8 cellular contexts compared by ENCODE assay signal in genomic region chrX:54921427-54922021, GRCh38. TPM values are rescaled to one million over a fixed set of nuclear protein-coding genes. Genes with fewer than 3 reads are reported as not detected.
DNase-seq lines count a peak whose midpoint lies in the region; ATAC-seq, FAIRE-seq and TF ChIP-seq lines count a peak whose summit lies in the region.

No MANE protein-coding gene starts in this region.

- DNase-seq in GM13976 (ENCODE audit: low spot score) (peak; percentile 66), T-helper 2 cell (peak in 3 of 5 experiments; percentile 21 to 46 (median 30)), iPS-NIHi11 (ENCODE audit: low spot score) (peak; percentile 80), GM12892 (ENCODE audit: insufficient read length) (no peak)

- H3K27ac ChIP-seq in HUES64 (ENCODE audit: low read depth, low read length) (no peak overlapping the region), skeletal muscle tissue (ENCODE audit: low read depth, low read length) (peak overlapping the region; percentile 13)

- H3K36me3 ChIP-seq in HUES64 (ENCODE audit: insufficient read depth, low read length) (peaks cover 41% of the 10 kb centered on the region), skeletal muscle tissue (ENCODE audit: control insufficient read depth in 3 of 3, insufficient read depth in 3 of 3, low read length in 3 of 3) (no peaks in the 10 kb centered on the region)

- H3K9ac ChIP-seq in HUES64 (ENCODE audit: low read depth, low read length) = peak overlapping the region; percentile 71
- peak overlapping the region; percentile 42 to 65 (median 54) for H3K9ac ChIP-seq in skeletal muscle tissue (ENCODE audit: low read depth in 1 of 3, low read length in 3 of 3)

- H3K36me3 Mint-ChIP-seq in brain = peaks cover 22% of the 10 kb centered on the region

- 0 out of 2 replicates have a peak, but pooled peaks cover 4% of the 10 kb centered on the region for H3K4me1 ChIP-seq in HUES64 (ENCODE audit: insufficient read depth, low read length)
- peaks cover 0 to 2% (median 0%) of the 10 kb centered on the region in 3 donors for H3K4me1 ChIP-seq in skeletal muscle tissue (ENCODE audit: control insufficient read depth in 3 of 3, insufficient read depth in 3 of 3, low read length in 3 of 3)

- TF ChIP-seq CTCF in GM13976 (IDR thresholded peaks at IDR 0.05; ENCODE audit: borderline replicate concordance, control extremely low read depth, extremely low read depth, insufficient read depth, missing control alignments) = no peak
- TF ChIP-seq CTCF in brain (conservative IDR thresholded peaks at IDR 0.05) = no peak

- peak overlapping the region; percentile 96 to 99 (median 97) for H3K27ac Mint-ChIP-seq in brain

- TF ChIP-seq POLR2A in GM12892 (IDR thresholded peaks at IDR 0.05; ENCODE audit: low read depth, low read length) = no peak

- H3K4me3 Mint-ChIP-seq in brain = peak overlapping the region; percentile 87 to 98 (median 95)

- H3K4me3 ChIP-seq in HUES64 (ENCODE audit: low read length) = peak overlapping the region; percentile 98
- peak overlapping the region; percentile 66 to 76 (median 73) for H3K4me3 ChIP-seq in skeletal muscle tissue (ENCODE audit: low read length in 3 of 3)

- peaks cover 4% of the 10 kb centered on the region for H3K27me3 Mint-ChIP-seq in brain

- H3K27me3 ChIP-seq in HUES64 (ENCODE audit: insufficient read depth, low read length) = no peaks in the 10 kb centered on the region
- no peaks in the 10 kb centered on the region for H3K27me3 ChIP-seq in skeletal muscle tissue (ENCODE audit: control insufficient read depth in 3 of 3, insufficient read depth in 3 of 3, low read length in 3 of 3)

- no peak for ATAC-seq in GM21576 (IDR thresholded peaks at IDR 0.05; ENCODE audit: unreplicated experiment)

- under 1% methylated on average over 29 of the region's 29 CpGs for whole genome bisulfite sequencing in HUES64

- H3K9me3 Mint-ChIP-seq in brain = no peaks in the 10 kb centered on the region

- H3K9me3 ChIP-seq in HUES64 (ENCODE audit: insufficient read depth, low read depth, low read length) = no peaks in the 10 kb centered on the region
- no peaks in the 10 kb centered on the region for H3K9me3 ChIP-seq in skeletal muscle tissue (ENCODE audit: control insufficient read depth in 3 of 3, low read length in 3 of 3)

- in situ Hi-C loops in GM13976 (cut with MboI; ENCODE audit: low sequenced_read_pairs, unreplicated experiment) = no loop called here

- FAIRE-seq in GM12892 (lab: Jason Lieb, UNC) = no peak

- H3K4me1 Mint-ChIP-seq in brain = peaks cover 20% of the 10 kb centered on the region

RNA-seq across cellular contexts. Expression of gene TRO, which starts 0.9 kb away (rescaled TPM):
- polyA plus RNA-seq in HUES64 (2013, experiment 1 of 2) = 34.5 TPM
- 40.8 TPM for polyA plus RNA-seq in HUES64 (2013, experiment 2 of 2)
- polyA plus RNA-seq in brain (ENCODE audit: insufficient read depth, low read depth, low replicate concordance) = 34.6 TPM
- total RNA-seq in skeletal muscle tissue = 52.2 TPM
- polyA plus RNA-seq in GM12892 (2012; ENCODE audit: missing spikeins) = 0.57 TPM
